11 cellular contexts compared by ENCODE assay signal in the genomic region with DNA sequence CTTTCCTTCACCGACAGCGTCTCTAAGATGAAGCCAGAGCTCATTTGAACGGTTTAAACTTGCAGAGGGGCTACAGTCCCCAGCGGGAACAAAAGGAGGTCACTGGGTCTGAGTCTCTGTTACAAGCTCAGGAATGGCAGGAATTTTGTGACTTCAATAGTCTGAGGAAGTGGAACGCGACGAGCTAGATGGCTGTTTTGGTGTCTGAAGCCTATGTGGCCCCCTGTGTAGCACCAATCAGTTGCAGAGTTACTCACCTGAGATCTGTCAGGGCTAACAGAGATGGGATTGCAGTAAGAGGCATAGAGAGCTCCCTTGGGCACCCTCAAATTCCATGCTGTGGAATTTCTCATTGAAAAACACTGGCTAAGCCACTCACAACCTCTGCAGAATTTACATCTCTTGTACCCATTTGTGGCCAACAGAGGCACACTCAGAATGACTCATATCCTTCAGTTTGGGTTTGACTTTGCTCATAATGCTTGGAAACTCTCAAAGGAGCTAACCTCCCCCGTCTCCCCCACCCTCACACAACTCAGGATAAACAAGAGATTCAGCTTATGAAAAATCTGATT.
DNase-seq lines count a peak whose midpoint lies in the region; ATAC-seq lines count a peak whose summit lies in the region.
"Had no signal": no experiment of that assay in that cellular context is flagged by ENCODE, and none has a peak within 500 bp of the region (broad histone marks: within the 10 kb centered on the region; RNA-seq: fewer than 3 reads in every experiment).

No MANE protein-coding gene starts in this region.

- peaks cover 34% of the 10 kb centered on the region for H3K27me3 ChIP-seq in iPS-18a (ENCODE audit: control insufficient read depth, insufficient read depth, low read length)
- H3K27me3 ChIP-seq: BLaER1 had no signal

- H3K9me3 Mint-ChIP-seq in activated T-cell treated with anti-CD3 and anti-CD28 coated beads, Interleukin-2, amount 50 U/mL, for 24 hours: no peaks in the 10 kb centered on the region
- H3K9me3 Mint-ChIP-seq: central memory CD8-positive, alpha-beta T cell had no signal

- peaks cover 21% of the 10 kb centered on the region for H3K27me3 Mint-ChIP-seq in activated T-cell treated with anti-CD3 and anti-CD28 coated beads, Interleukin-2, amount 50 U/mL, for 24 hours

- H3K27ac Mint-ChIP-seq in activated T-cell treated with anti-CD3 and anti-CD28 coated beads, Interleukin-2, amount 50 U/mL, for 24 hours: peak overlapping the region; percentile 71

- H3K4me3 ChIP-seq in iPS-18a (ENCODE audit: low read length): peak overlapping the region; percentile 31
- H3K4me3 ChIP-seq: BLaER1, SK-N-MC had no signal

- no peak overlapping the region for H3K27ac ChIP-seq in iPS-18a (ENCODE audit: low read length)
- H3K27ac ChIP-seq: BLaER1, SK-N-MC had no signal

- peak overlapping the region; percentile 16 for H3K4me3 Mint-ChIP-seq in activated T-cell treated with anti-CD3 and anti-CD28 coated beads, Interleukin-2, amount 50 U/mL, for 24 hours
- H3K4me3 Mint-ChIP-seq: central memory CD8-positive, alpha-beta T cell had no signal

- no peaks in the 10 kb centered on the region for H3K36me3 ChIP-seq in iPS-18a (ENCODE audit: control insufficient read depth, low read depth, low read length)
- H3K36me3 ChIP-seq: BLaER1 had no signal

- DNase-seq in activated CD8-positive, alpha-beta memory T cell treated with anti-CD3 and anti-CD28 coated beads for 24 hours: peak; percentile 60
- no peak for DNase-seq in activated CD8-positive, alpha-beta memory T cell treated with anti-CD3 and anti-CD28 coated beads, Interleukin-2, amount 50 U/mL, for 4 hours
- peak; percentile 37 for DNase-seq in activated T-cell treated with anti-CD3 and anti-CD28 coated beads, Interleukin-2, amount 50 U/mL, for 24 hours
- DNase-seq in stromal cell of bone marrow (ENCODE audit: low read depth): peak; percentile 73

- ATAC-seq in HG03097 (IDR thresholded peaks at IDR 0.05; ENCODE audit: low FRiP score, unreplicated experiment): no peak
- no peak for ATAC-seq in GM19035 (IDR thresholded peaks at IDR 0.05; ENCODE audit: unreplicated experiment)
- no peak for ATAC-seq in HG03196 (IDR thresholded peaks at IDR 0.05; ENCODE audit: unreplicated experiment)

- no peaks in the 10 kb centered on the region for H3K36me3 Mint-ChIP-seq in activated T-cell treated with anti-CD3 and anti-CD28 coated beads, Interleukin-2, amount 50 U/mL, for 24 hours (ENCODE audit: low read depth)

- H3K4me1 Mint-ChIP-seq in activated T-cell treated with anti-CD3 and anti-CD28 coated beads, Interleukin-2, amount 50 U/mL, for 24 hours (ENCODE audit: low read depth): peaks cover 19% of the 10 kb centered on the region
- H3K4me1 Mint-ChIP-seq: central memory CD8-positive, alpha-beta T cell had no signal

- peaks cover 27% of the 10 kb centered on the region for H3K4me1 ChIP-seq in iPS-18a (ENCODE audit: control insufficient read depth, low read depth, low read length)
- H3K4me1 ChIP-seq: BLaER1 had no signal

- H3K9ac ChIP-seq in iPS-18a (ENCODE audit: low read length): no peak overlapping the region
- H3K9ac ChIP-seq: BLaER1 had no signal

- no peaks in the 10 kb centered on the region for H3K9me3 ChIP-seq in iPS-18a (ENCODE audit: control insufficient read depth, low read depth, low read length)
- H3K9me3 ChIP-seq: BLaER1 had no signal
